In the genomic region with DNA sequence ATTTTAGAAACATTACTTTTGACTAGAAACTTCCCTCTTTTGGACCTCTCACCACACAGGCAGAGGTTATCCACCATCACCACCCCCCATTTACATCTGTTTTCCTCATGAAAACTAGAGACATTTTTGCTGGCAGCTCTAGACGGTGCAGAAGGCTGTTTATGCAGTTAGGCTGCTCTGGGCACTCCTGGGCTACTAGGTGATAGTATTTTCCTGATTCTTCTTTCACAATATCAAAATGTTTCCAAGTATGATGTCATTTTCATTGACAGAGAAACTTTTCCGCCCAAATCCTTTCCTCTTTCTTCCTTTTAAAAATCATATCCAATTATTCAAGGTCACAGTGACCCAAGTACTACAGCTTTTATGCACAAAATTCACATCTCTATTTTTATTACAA, we compare ENCODE assay signal across 21 cellular contexts.
DNase-seq lines count a peak whose midpoint lies in the region; FAIRE-seq and TF ChIP-seq lines count a peak whose summit lies in the region.
"Had no signal": no experiment of that assay in that cellular context is flagged by ENCODE, and none has a peak within 500 bp of the region (broad histone marks: within the 10 kb centered on the region; RNA-seq: fewer than 3 reads in every experiment).

No MANE protein-coding gene starts in this region.

- H3K4me3 ChIP-seq in breast epithelium, result no peak overlapping the region
- no peak overlapping the region for H3K4me3 ChIP-seq in coronary artery
- no peak overlapping the region for H3K4me3 ChIP-seq in keratinocyte (ENCODE audit: control insufficient read depth in 2 of 3, extremely low read depth in 1 of 3, insufficient read depth in 2 of 3, low read depth in 1 of 3, low read length in 3 of 3)
- H3K4me3 ChIP-seq in subcutaneous abdominal adipose tissue (ENCODE audit: low read depth in 1 of 5, low read length in 5 of 5), result no peak overlapping the region
- H3K4me3 ChIP-seq: ascending aorta, PC-9, thyroid gland had no signal

- DNase-seq in MCF 10A (ENCODE audit: unreplicated experiment) (no peak), breast epithelium (ENCODE audit: low spot score in 2 of 2) (no peak), coronary artery (ENCODE audit: low spot score) (peak; percentile 54), keratinocyte (ENCODE audit: low read depth, low spot score) (no peak), AG08396 (ENCODE audit: low spot score) (no peak), posterior cingulate gyrus (no peak)
- DNase-seq in activated naive CD4-positive, alpha-beta T cell treated with anti-CD3 and anti-CD28 coated beads, Interleukin-2, amount 50 U/mL, for 16 hours, result no peak
- DNase-seq: activated CD8-positive, alpha-beta memory T cell treated with anti-CD3 and anti-CD28 coated beads, Interleukin-2, amount 10 ng/mL, durations not matched to agents 7 days and 5 days; activated effector memory CD4-positive, alpha-beta T cell treated with anti-CD3 and anti-CD28 coated beads, Interleukin-2, amount 50 U/mL, for 16 hours; cortex of kidney; erythroblast; NCI-H1436 treated with DMSO at 0.1 percent for 48 hours; NCI-H82; PC-9; T-helper 9 cell had no signal

- no peaks in the 10 kb centered on the region for H4K20me1 ChIP-seq in keratinocyte (ENCODE audit: control insufficient read depth, extremely low read depth, insufficient read depth, low read length)

- H3K4me1 ChIP-seq in breast epithelium (no peaks in the 10 kb centered on the region), keratinocyte (ENCODE audit: control insufficient read depth, extremely low read depth, insufficient read depth, low read length) (peaks cover 4% of the 10 kb centered on the region), subcutaneous abdominal adipose tissue (ENCODE audit: control insufficient read depth in 5 of 5, insufficient read depth in 5 of 5, low read length in 5 of 5) (peaks cover 0 to 6% (median 0%) of the 10 kb centered on the region in 5 donors)

- CTCF ChIA-PET in MCF 10A (lab: Yijun Ruan, JAX), result interaction anchor here (0.5 to 1.1 kb wide), 4 partner anchors 10 to 92 kb away, joined by 3 to 6 read pairs (median 4); no protein-coding TSS in a partner anchor

- H3K79me2 ChIP-seq in keratinocyte (ENCODE audit: control insufficient read depth, insufficient read depth, low read length), result no peaks in the 10 kb centered on the region

- H2AFZ ChIP-seq in keratinocyte (ENCODE audit: control insufficient read depth, low read length), result no peak overlapping the region
- H2AFZ ChIP-seq: PC-9 had no signal

- no peaks in the 10 kb centered on the region for H3K9me1 ChIP-seq in keratinocyte (ENCODE audit: control insufficient read depth, extremely low read depth, insufficient read depth, low read length)

- peak overlapping the region in 1 of 2 donors; percentile 41 for H3K27ac ChIP-seq in breast epithelium
- no peak overlapping the region for H3K27ac ChIP-seq in coronary artery
- H3K27ac ChIP-seq in keratinocyte (ENCODE audit: control insufficient read depth, insufficient read depth, low read length), result no peak overlapping the region
- H3K27ac ChIP-seq in subcutaneous abdominal adipose tissue (ENCODE audit: low read depth, low read length), result peak overlapping the region; percentile 6
- H3K27ac ChIP-seq: C4-2B, PC-9, thyroid gland had no signal

- H3K4me3 Mint-ChIP-seq in MCF 10A (ENCODE audit: unreplicated experiment), result no peak overlapping the region
- H3K4me3 Mint-ChIP-seq: activated CD8-positive, alpha-beta memory T cell treated with anti-CD3 and anti-CD28 coated beads, Interleukin-2, amount 10 ng/mL, durations not matched to agents 7 days and 5 days; stimulated activated memory B cell treated with anti-CD40 and anti-IgM and Interleukin-4, amounts not matched to agents 10 μg/mL and 1 μg/mL and 100 μg/mL, for 72 hours had no signal

- H3K27me3 ChIP-seq in breast epithelium (no peaks in the 10 kb centered on the region), keratinocyte (ENCODE audit: control insufficient read depth, extremely low read depth, insufficient read depth, low read length) (no peaks in the 10 kb centered on the region), subcutaneous abdominal adipose tissue (ENCODE audit: control insufficient read depth in 5 of 5, insufficient read depth in 4 of 5, low read length in 5 of 5) (no peaks in the 10 kb centered on the region)
- H3K27me3 ChIP-seq: ascending aorta, thyroid gland had no signal

- no peaks in the 10 kb centered on the region for H3K9me3 Mint-ChIP-seq in MCF 10A (ENCODE audit: unreplicated experiment)
- H3K9me3 Mint-ChIP-seq: stimulated activated memory B cell treated with anti-CD40 and anti-IgM and Interleukin-4, amounts not matched to agents 10 μg/mL and 1 μg/mL and 100 μg/mL, for 72 hours had no signal

- peaks cover 30% of the 10 kb centered on the region for H3K36me3 Mint-ChIP-seq in MCF 10A (ENCODE audit: insufficient read depth, unreplicated experiment)
- H3K36me3 Mint-ChIP-seq: activated CD8-positive, alpha-beta memory T cell treated with anti-CD3 and anti-CD28 coated beads, Interleukin-2, amount 10 ng/mL, durations not matched to agents 7 days and 5 days; stimulated activated memory B cell treated with anti-CD40 and anti-IgM and Interleukin-4, amounts not matched to agents 10 μg/mL and 1 μg/mL and 100 μg/mL, for 72 hours had no signal

- H3K4me2 ChIP-seq in keratinocyte (ENCODE audit: control insufficient read depth, extremely low read depth, insufficient read depth, low read depth, low read length), result no peak overlapping the region
- H3K4me2 ChIP-seq: PC-9 had no signal

- dilution Hi-C loops in keratinocyte (cut with MboI; ENCODE audit: extremely low pct_ligation_motif_present, low sequenced_read_pairs), result no loop called here

- H3K36me3 ChIP-seq in breast epithelium (no peaks in the 10 kb centered on the region), keratinocyte (ENCODE audit: control insufficient read depth in 2 of 2, extremely low read depth in 1 of 2, insufficient read depth in 2 of 2, low read length in 2 of 2) (no peaks in the 10 kb centered on the region), subcutaneous abdominal adipose tissue (ENCODE audit: control insufficient read depth in 5 of 5, insufficient read depth in 5 of 5, low read length in 5 of 5) (peaks cover 0 to 3% (median 0%) of the 10 kb centered on the region in 5 donors)
- H3K36me3 ChIP-seq: thyroid gland had no signal

- no peak overlapping the region for H3K9ac ChIP-seq in keratinocyte (ENCODE audit: control insufficient read depth, extremely low read depth, insufficient read depth, low read length)
- H3K9ac ChIP-seq in subcutaneous abdominal adipose tissue (ENCODE audit: low read length in 5 of 5), result no peak overlapping the region

- peak overlapping the region; percentile 83 for H3K27ac Mint-ChIP-seq in MCF 10A (ENCODE audit: low read depth, unreplicated experiment)
- H3K27ac Mint-ChIP-seq: activated CD8-positive, alpha-beta memory T cell treated with anti-CD3 and anti-CD28 coated beads, Interleukin-2, amount 10 ng/mL, durations not matched to agents 7 days and 5 days; stimulated activated memory B cell treated with anti-CD40 and anti-IgM and Interleukin-4, amounts not matched to agents 10 μg/mL and 1 μg/mL and 100 μg/mL, for 72 hours had no signal

- intact Hi-C loops in MCF 10A (cut with micrococcal nuclease) (no loop called here), breast epithelium (cut with DNase I; ENCODE audit: low total_unique reads) (no loop called here), posterior cingulate gyrus (cut with DNase I) (no loop called here)

- peaks cover 9% of the 10 kb centered on the region for H3K4me1 Mint-ChIP-seq in MCF 10A (ENCODE audit: insufficient read depth, unreplicated experiment)
- H3K4me1 Mint-ChIP-seq: activated CD8-positive, alpha-beta memory T cell treated with anti-CD3 and anti-CD28 coated beads, Interleukin-2, amount 10 ng/mL, durations not matched to agents 7 days and 5 days; stimulated activated memory B cell treated with anti-CD40 and anti-IgM and Interleukin-4, amounts not matched to agents 10 μg/mL and 1 μg/mL and 100 μg/mL, for 72 hours had no signal

- H3K9me3 ChIP-seq in breast epithelium (no peaks in the 10 kb centered on the region), keratinocyte (ENCODE audit: control insufficient read depth, low read depth, low read length) (peaks cover 2% of the 10 kb centered on the region), subcutaneous abdominal adipose tissue (ENCODE audit: control insufficient read depth in 5 of 5, low read length in 5 of 5) (no peaks in the 10 kb centered on the region)
- H3K9me3 ChIP-seq: ascending aorta, thyroid gland had no signal

- no peaks in the 10 kb centered on the region for H3K27me3 Mint-ChIP-seq in MCF 10A (ENCODE audit: insufficient read depth, unreplicated experiment)
- H3K27me3 Mint-ChIP-seq: activated CD8-positive, alpha-beta memory T cell treated with anti-CD3 and anti-CD28 coated beads, Interleukin-2, amount 10 ng/mL, durations not matched to agents 7 days and 5 days; stimulated activated memory B cell treated with anti-CD40 and anti-IgM and Interleukin-4, amounts not matched to agents 10 μg/mL and 1 μg/mL and 100 μg/mL, for 72 hours had no signal

- peak; percentile 9 for FAIRE-seq in keratinocyte (lab: Jason Lieb, UNC)
- FAIRE-seq: GM18507 had no signal

- no peak for TF ChIP-seq CTCF in MCF 10A (IDR thresholded peaks at IDR 0.05; ENCODE audit: unreplicated experiment)
- TF ChIP-seq CTCF in breast epithelium (IDR thresholded peaks at IDR 0.05), result no peak
- no peak for TF ChIP-seq CTCF in coronary artery (IDR thresholded peaks at IDR 0.05)
- TF ChIP-seq CTCF in keratinocyte (optimal IDR thresholded peaks at IDR 0.05 in 1 of 3, IDR thresholded peaks at IDR 0.05 in 1 of 3, conservative IDR thresholded peaks at IDR 0.05 in 1 of 3; ENCODE audit: extremely low read depth in 1 of 3, insufficient read depth in 2 of 3, low read length in 3 of 3), result no peak

- POLR2A ChIA-PET in MCF 10A (lab: Yijun Ruan, JAX), result interaction anchor here (0.6 to 0.7 kb wide), 3 partner anchors 11 to 66 kb away, joined by 3 to 4 read pairs (median 3); no protein-coding TSS in a partner anchor

- TF ChIP-seq POLR2A in breast epithelium (IDR thresholded peaks at IDR 0.05), result no peak

- no TSS peak for BruUV-seq in MCF 10A (replicated peaks; lab: Mats Ljungman, UMichigan)
